In genomic region chr5:31193026-31193425, GRCh38 we compare ENCODE assay signal across 12 cellular contexts. TPM values are rescaled to one million over a fixed set of nuclear protein-coding genes. Genes with fewer than 3 reads are reported as not detected.
DNase-seq lines count a peak whose midpoint lies in the region; ATAC-seq and TF ChIP-seq lines count a peak whose summit lies in the region.
"Had no signal": no experiment of that assay in that cellular context is flagged by ENCODE, and none has a peak within 500 bp of the region (broad histone marks: within the 10 kb centered on the region; RNA-seq: fewer than 3 reads in every experiment).

No MANE protein-coding gene starts in this region.

- H3K4me1 ChIP-seq in heart right ventricle = peaks cover 0 to 21% (median 4%) of the 10 kb centered on the region in 9 donors
- peaks cover 5 to 13% of the 10 kb centered on the region in 2 donors for H3K4me1 ChIP-seq in muscle layer of duodenum (ENCODE audit: control insufficient read depth in 1 of 2, insufficient read depth in 2 of 2, low read length in 2 of 2)
- no peaks in the 10 kb centered on the region for H3K4me1 ChIP-seq in upper lobe of right lung
- peaks cover 3% of the 10 kb centered on the region for H3K4me1 ChIP-seq in mesendoderm (ENCODE audit: control insufficient read depth, low read depth, low read length)

- H3K56ac ChIP-seq in mesendoderm (ENCODE audit: low read length) = no peak overlapping the region

- H3K27ac Mint-ChIP-seq in activated CD8-positive, alpha-beta T cell treated with anti-CD3 and anti-CD28 coated beads, Interleukin-2, amount 10 ng/mL, durations not matched to agents 7 days and 5 days = no peak overlapping the region
- H3K27ac Mint-ChIP-seq: activated naive CD4-positive, alpha-beta T cell treated with anti-CD3 and anti-CD28 coated beads, Interleukin-2, amount 10 ng/mL, durations not matched to agents 7 days and 5 days had no signal

- H3K4me2 ChIP-seq in mesendoderm (ENCODE audit: low read length) = no peak overlapping the region

- H3K9me3 ChIP-seq in heart right ventricle (no peaks in the 10 kb centered on the region), muscle layer of duodenum (ENCODE audit: control insufficient read depth in 1 of 2, low read length in 2 of 2) (no peaks in the 10 kb centered on the region), upper lobe of right lung (no peaks in the 10 kb centered on the region)

- H3K9me3 Mint-ChIP-seq in activated CD8-positive, alpha-beta T cell treated with anti-CD3 and anti-CD28 coated beads, Interleukin-2, amount 10 ng/mL, durations not matched to agents 7 days and 5 days (ENCODE audit: insufficient read depth) = no peaks in the 10 kb centered on the region
- H3K9me3 Mint-ChIP-seq: activated naive CD4-positive, alpha-beta T cell treated with anti-CD3 and anti-CD28 coated beads, Interleukin-2, amount 10 ng/mL, durations not matched to agents 7 days and 5 days had no signal

- H3K4me1 Mint-ChIP-seq in activated CD8-positive, alpha-beta T cell treated with anti-CD3 and anti-CD28 coated beads, Interleukin-2, amount 10 ng/mL, durations not matched to agents 7 days and 5 days (ENCODE audit: low read depth) = peaks cover 4% of the 10 kb centered on the region

- no peak overlapping the region for H3K4ac ChIP-seq in mesendoderm (ENCODE audit: low read depth, low read length)

- WGBS in heart right ventricle, 2 donors = 34 to 39% methylated on average over 10 of the region's 10 CpGs
- WGBS in mesendoderm (ENCODE audit: extremely low coverage, insufficient coverage, low lambda C conversion rate) = no CpG with 5 or more reads among the region's 10 CpGs

- H3K79me2 ChIP-seq in mesendoderm (ENCODE audit: control insufficient read depth, insufficient read depth, low read length) = no peaks in the 10 kb centered on the region

- H3K4me3 ChIP-seq in heart right ventricle = peak overlapping the region in 9 of 10 donors; percentile 38 to 62 (median 54)
- peak overlapping the region in 58 of 59 donors; percentile 49 to 79 (median 67) for H3K4me3 ChIP-seq in dorsolateral prefrontal cortex
- H3K4me3 ChIP-seq in muscle layer of duodenum (ENCODE audit: low read depth in 1 of 2, low read length in 2 of 2) = peak overlapping the region; percentile 31 to 65
- peak overlapping the region; percentile 39 for H3K4me3 ChIP-seq in upper lobe of right lung
- H3K4me3 ChIP-seq in mesendoderm (ENCODE audit: low read length) = no peak overlapping the region

- H3K23ac ChIP-seq in mesendoderm (ENCODE audit: low read length) = no peak overlapping the region

- H2AK5ac ChIP-seq in mesendoderm (ENCODE audit: low read length) = no peak overlapping the region

- POLR2A ChIA-PET in activated CD8-positive, alpha-beta T cell treated with anti-CD3 and anti-CD28 coated beads, Interleukin-2, amount 10 ng/mL, durations not matched to agents 7 days and 5 days (lab: Charles Lee) = no interaction called here

- H4K8ac ChIP-seq in mesendoderm (ENCODE audit: low read depth, low read length) = no peak overlapping the region

- H3K36me3 ChIP-seq in heart right ventricle = no peaks in the 10 kb centered on the region
- H3K36me3 ChIP-seq in muscle layer of duodenum (ENCODE audit: control insufficient read depth in 1 of 2, insufficient read depth in 2 of 2, low read length in 2 of 2) = no peaks in the 10 kb centered on the region
- no peaks in the 10 kb centered on the region for H3K36me3 ChIP-seq in upper lobe of right lung
- no peaks in the 10 kb centered on the region for H3K36me3 ChIP-seq in mesendoderm (ENCODE audit: control insufficient read depth, insufficient read depth, low read length)

- CTCF ChIA-PET in activated CD8-positive, alpha-beta T cell treated with anti-CD3 and anti-CD28 coated beads, Interleukin-2, amount 10 ng/mL, durations not matched to agents 7 days and 5 days (lab: Charles Lee) = no interaction called here

- intact Hi-C loops in heart right ventricle (cut with DNase I) = loop anchor here in 2 of 10 donors (5.0 kb wide), 2 partner anchors 34 to 39 kb away; no protein-coding TSS in a partner anchor
- intact Hi-C loops in cardiac septum (cut with DNase I) = no loop called here
- intact Hi-C loops in dorsolateral prefrontal cortex (cut with DNase I) = no loop called here
- intact Hi-C loops in upper lobe of right lung (cut with DNase I) = no loop called here

- peaks cover 21% of the 10 kb centered on the region for H3K27me3 Mint-ChIP-seq in activated CD8-positive, alpha-beta T cell treated with anti-CD3 and anti-CD28 coated beads, Interleukin-2, amount 10 ng/mL, durations not matched to agents 7 days and 5 days (ENCODE audit: low read depth)

- DNase-seq in heart right ventricle (no peak), cardiac septum (ENCODE audit: low spot score) (no peak), dorsolateral prefrontal cortex (no peak), upper lobe of right lung (no peak), NCI-H1092 treated with DMSO at 0.1 percent for 48 hours (lab: John Stamatoyannopoulos, UW) (no peak), mesendoderm (no peak)
- DNase-seq in activated CD8-positive, alpha-beta T cell treated with anti-CD3 and anti-CD28 coated beads, Interleukin-2, amount 10 ng/mL, durations not matched to agents 7 days and 5 days = no peak
- DNase-seq: activated CD4-positive, alpha-beta T cell treated with anti-CD3 and anti-CD28 coated beads for 4 hours; activated naive CD4-positive, alpha-beta T cell treated with anti-CD3 and anti-CD28 coated beads, Interleukin-2, amount 10 ng/mL, durations not matched to agents 7 days and 5 days; GF-D8; NCI-H2171 had no signal

- H3K18ac ChIP-seq in mesendoderm (ENCODE audit: low read length) = no peak overlapping the region

- no peak overlapping the region for H2BK120ac ChIP-seq in mesendoderm (ENCODE audit: low read depth, low read length)

- H3K36me3 Mint-ChIP-seq in activated CD8-positive, alpha-beta T cell treated with anti-CD3 and anti-CD28 coated beads, Interleukin-2, amount 10 ng/mL, durations not matched to agents 7 days and 5 days (ENCODE audit: low read depth) = peaks cover 2% of the 10 kb centered on the region

- no peaks in the 10 kb centered on the region for H3K79me1 ChIP-seq in mesendoderm (ENCODE audit: low read length)

- H3K4me3 Mint-ChIP-seq in activated CD8-positive, alpha-beta T cell treated with anti-CD3 and anti-CD28 coated beads, Interleukin-2, amount 10 ng/mL, durations not matched to agents 7 days and 5 days = no peak overlapping the region
- H3K4me3 Mint-ChIP-seq: activated naive CD4-positive, alpha-beta T cell treated with anti-CD3 and anti-CD28 coated beads, Interleukin-2, amount 10 ng/mL, durations not matched to agents 7 days and 5 days had no signal

- ATAC-seq in heart right ventricle = no peak
- ATAC-seq in upper lobe of right lung = no peak
- no peak for ATAC-seq in activated CD8-positive, alpha-beta T cell treated with anti-CD3 and anti-CD28 coated beads, Interleukin-2, amount 10 ng/mL, durations not matched to agents 7 days and 5 days

- H3K27ac ChIP-seq in heart right ventricle (peak overlapping the region in 5 of 10 donors; percentile 64 to 74 (median 66)), dorsolateral prefrontal cortex (peak overlapping the region in 40 of 59 donors; percentile 5 to 90 (median 74)), muscle layer of duodenum (ENCODE audit: low read length) (no peak overlapping the region), upper lobe of right lung (no peak overlapping the region), mesendoderm (ENCODE audit: low read depth, low read length) (no peak overlapping the region)

- no peak overlapping the region for H2BK5ac ChIP-seq in mesendoderm (ENCODE audit: low read length)

- no peak overlapping the region for H3K9ac ChIP-seq in mesendoderm (ENCODE audit: low read length)

- no peak overlapping the region for H4K5ac ChIP-seq in mesendoderm (ENCODE audit: low read length)

- H3K27me3 ChIP-seq in heart right ventricle (peaks cover 0 to 74% (median 49%) of the 10 kb centered on the region in 7 donors), dorsolateral prefrontal cortex (peaks cover 0 to 16% (median 0%) of the 10 kb centered on the region in 45 donors), muscle layer of duodenum (ENCODE audit: low read depth, low read length) (peaks cover 19% of the 10 kb centered on the region), upper lobe of right lung (peaks cover 43% of the 10 kb centered on the region), mesendoderm (ENCODE audit: insufficient read depth, low read length, poor library complexity) (peaks cover 13% of the 10 kb centered on the region)

- TF ChIP-seq CTCF in heart right ventricle (IDR thresholded peaks at IDR 0.05) = no peak
- TF ChIP-seq CTCF in dorsolateral prefrontal cortex (IDR thresholded peaks at IDR 0.05 in 54 of 56, conservative IDR thresholded peaks at IDR 0.05 in 2 of 56; ENCODE audit: low read depth in 1 of 56, partially characterized antibody in 56 of 56) = no peak
- TF ChIP-seq CTCF in upper lobe of right lung (IDR thresholded peaks at IDR 0.05) = no peak

- H2BK15ac ChIP-seq in mesendoderm (replicated peaks; ENCODE audit: low read depth) = no peak overlapping the region

RNA-seq across cellular contexts. Expression of gene CDH6, which starts 0.5 kb away (rescaled TPM):
- total RNA-seq in heart right ventricle (1 to 10 TPM; 1.8 to 7.5 (median 3.6) TPM), cardiac septum (4.0 TPM), dorsolateral prefrontal cortex (10 to 100 TPM in 117 of 120 experiments, 1 to 10 TPM in 3; 9.0 to 28.7 (median 19.0) TPM), upper lobe of right lung (9.4 TPM)
- polyA plus RNA-seq in heart right ventricle = 1 to 10 TPM; 1.1 to 1.8 TPM
- not detected for total RNA-seq in activated CD8-positive, alpha-beta T cell treated with anti-CD3 and anti-CD28 coated beads, Interleukin-2, amount 10 ng/mL, durations not matched to agents 7 days and 5 days
- 3.6 TPM for polyA plus RNA-seq in mesendoderm (2013, experiment 1 of 2)
- polyA plus RNA-seq in mesendoderm (2013, experiment 2 of 2) = 3.6 TPM

Comparison
In these comparisons a context has a peak if more than half of its experiments do, and no peak if none do; other contexts are left out.
1. H3K27ac ChIP-seq: peak in dorsolateral prefrontal cortex (40 of 59); none in muscle layer of duodenum (single experiment), upper lobe of right lung (single experiment) and mesendoderm (single experiment).